8 cellular contexts compared by ENCODE assay signal in genomic region chr10:68333905-68334431, GRCh38. TPM values are rescaled to one million over a fixed set of nuclear protein-coding genes. Genes with fewer than 3 reads are reported as not detected.
DNase-seq lines count a peak whose midpoint lies in the region; ATAC-seq and TF ChIP-seq lines count a peak whose summit lies in the region.

No MANE protein-coding gene starts in this region.

- H3K27ac ChIP-seq in PC-3 (ENCODE audit: low read length) (no peak overlapping the region), esophagus muscularis mucosa (replicated peaks in 1 of 4) (peak overlapping the region; percentile 98 to 100 (median 99)), rectal smooth muscle tissue (ENCODE audit: low read depth, low read length) (no peak overlapping the region)

- H3K36me3 ChIP-seq in PC-3 (ENCODE audit: low read depth, low read length) = peaks cover 56% of the 10 kb centered on the region
- H3K36me3 ChIP-seq in esophagus muscularis mucosa = peaks cover 1 to 11% (median 8%) of the 10 kb centered on the region in 4 donors
- H3K36me3 ChIP-seq in rectal smooth muscle tissue (ENCODE audit: control insufficient read depth, insufficient read depth, low read length) = no peaks in the 10 kb centered on the region

- TF ChIP-seq CTCF in PC-3 (conservative IDR thresholded peaks at IDR 0.05; ENCODE audit: low read depth, low read length) = no peak
- TF ChIP-seq CTCF in esophagus muscularis mucosa (IDR thresholded peaks at IDR 0.05) = no peak

- no peaks in the 10 kb centered on the region for H3K9me3 ChIP-seq in PC-3 (ENCODE audit: low read length)
- no peaks in the 10 kb centered on the region for H3K9me3 ChIP-seq in esophagus muscularis mucosa

- H3K4me1 ChIP-seq in PC-3 (ENCODE audit: insufficient read depth, low read length) = peaks cover 38% of the 10 kb centered on the region
- H3K4me1 ChIP-seq in esophagus muscularis mucosa = peaks cover 48 to 70% (median 64%) of the 10 kb centered on the region in 4 donors
- H3K4me1 ChIP-seq in rectal smooth muscle tissue (ENCODE audit: control insufficient read depth, insufficient read depth, low read length) = peaks cover 19% of the 10 kb centered on the region

- intact Hi-C loops in PC-3 (cut with micrococcal nuclease) = loop anchor here (5.0 to 10.0 kb wide), 5 partner anchors 247 to 568 kb away; partner anchors contain the start of genes CCAR1, DDX50 and SIRT1
- intact Hi-C loops in esophagus muscularis mucosa (cut with DNase I) = no loop called here

- TF ChIP-seq EP300 in esophagus muscularis mucosa (IDR thresholded peaks at IDR 0.05) = no peak

- DNase-seq in ELR (ENCODE audit: low read depth) (peak; percentile 22), PC-3 (no peak), esophagus muscularis mucosa (ENCODE audit: extremely low spot score) (no peak), NCI-H1694 (lab: John Stamatoyannopoulos, UW) (no peak), COLO829 (ENCODE audit: low spot score) (no peak)

- CTCF ChIA-PET in PC-3 (lab: Charles Lee) = interaction anchor here (3.1 kb wide), 1 partner anchor 121 kb away, joined by 18 read pairs; no protein-coding TSS in a partner anchor

- POLR2A ChIA-PET in PC-3 (lab: Charles Lee; ENCODE audit: unreplicated experiment) = no interaction called here

- no TSS peak for BruUV-seq in PC-3 (replicated peaks; lab: Mats Ljungman, UMichigan)

- H2AFZ ChIP-seq in PC-3 (ENCODE audit: low read length) = no peak overlapping the region

- WGBS in esophagus muscularis mucosa = 4% methylated on average over 3 of the region's 3 CpGs

- H3K9ac ChIP-seq in PC-3 (ENCODE audit: low read length) = peak overlapping the region; percentile 96
- H3K9ac ChIP-seq in rectal smooth muscle tissue (ENCODE audit: low read length) = no peak overlapping the region

- H3K4me2 ChIP-seq in PC-3 (ENCODE audit: low read length) = peak overlapping the region; percentile 81

- peak overlapping the region; percentile 87 for H3K4me3 ChIP-seq in PC-3 (ENCODE audit: low read length)
- H3K4me3 ChIP-seq in esophagus muscularis mucosa = peak overlapping the region; percentile 92 to 98 (median 94)
- H3K4me3 ChIP-seq in rectal smooth muscle tissue (ENCODE audit: low read length) = peak overlapping the region; percentile 67

- no peak for TF ChIP-seq POLR2A in esophagus muscularis mucosa (IDR thresholded peaks at IDR 0.05; ENCODE audit: low read depth)

- H4K20me1 ChIP-seq in PC-3 (ENCODE audit: low read length) = peaks cover 63% of the 10 kb centered on the region

- H3K9me2 ChIP-seq in PC-3 (replicated peaks; ENCODE audit: low read length) = no peaks in the 10 kb centered on the region

- peaks cover 78% of the 10 kb centered on the region for H3K79me2 ChIP-seq in PC-3 (ENCODE audit: low read length)

- no peaks in the 10 kb centered on the region for H3F3A ChIP-seq in PC-3 (ENCODE audit: low read length, unreplicated experiment)

- H3K27me3 ChIP-seq in PC-3 (ENCODE audit: low read length) = no peaks in the 10 kb centered on the region
- H3K27me3 ChIP-seq in esophagus muscularis mucosa = no peaks in the 10 kb centered on the region
- H3K27me3 ChIP-seq in rectal smooth muscle tissue (ENCODE audit: control insufficient read depth, insufficient read depth, low read length) = no peaks in the 10 kb centered on the region

- ATAC-seq in PC-3 = no peak
- no peak for ATAC-seq in GM21717 (IDR thresholded peaks at IDR 0.05; ENCODE audit: unreplicated experiment)
- no peak for ATAC-seq in GM21423 (IDR thresholded peaks at IDR 0.05; ENCODE audit: unreplicated experiment)

RNA-seq across cellular contexts. Expression of gene PBLD, which starts 1.2 kb away (rescaled TPM):
- 1.1 and 1.9 TPM in 2 replicates for total RNA-seq in PC-3 (2014; rRNA removed)
- 1 to 10 TPM; 6.6 to 9.1 (median 7.4) TPM for total RNA-seq in esophagus muscularis mucosa

RNA-seq across cellular contexts. Expression of gene HNRNPH3, which starts 2.1 kb away (rescaled TPM):
- 40.5 and 77.5 TPM in 2 replicates for total RNA-seq in PC-3 (2014; rRNA removed)
- 10 to 100 TPM; 41.3 to 81.8 (median 61.7) TPM for total RNA-seq in esophagus muscularis mucosa

Comparison
In these comparisons a context has a peak if more than half of its experiments do, and no peak if none do; other contexts are left out.
1. H3K27ac ChIP-seq: peak in esophagus muscularis mucosa (4 of 4); none in PC-3 (single experiment) and rectal smooth muscle tissue (single experiment).
2. Peak in every context shown above with its lines, with median percentiles within 50 percentile points of each other: H3K4me3 ChIP-seq.